Comparison of ENCODE assay signal across 9 cellular contexts in the genomic region with DNA sequence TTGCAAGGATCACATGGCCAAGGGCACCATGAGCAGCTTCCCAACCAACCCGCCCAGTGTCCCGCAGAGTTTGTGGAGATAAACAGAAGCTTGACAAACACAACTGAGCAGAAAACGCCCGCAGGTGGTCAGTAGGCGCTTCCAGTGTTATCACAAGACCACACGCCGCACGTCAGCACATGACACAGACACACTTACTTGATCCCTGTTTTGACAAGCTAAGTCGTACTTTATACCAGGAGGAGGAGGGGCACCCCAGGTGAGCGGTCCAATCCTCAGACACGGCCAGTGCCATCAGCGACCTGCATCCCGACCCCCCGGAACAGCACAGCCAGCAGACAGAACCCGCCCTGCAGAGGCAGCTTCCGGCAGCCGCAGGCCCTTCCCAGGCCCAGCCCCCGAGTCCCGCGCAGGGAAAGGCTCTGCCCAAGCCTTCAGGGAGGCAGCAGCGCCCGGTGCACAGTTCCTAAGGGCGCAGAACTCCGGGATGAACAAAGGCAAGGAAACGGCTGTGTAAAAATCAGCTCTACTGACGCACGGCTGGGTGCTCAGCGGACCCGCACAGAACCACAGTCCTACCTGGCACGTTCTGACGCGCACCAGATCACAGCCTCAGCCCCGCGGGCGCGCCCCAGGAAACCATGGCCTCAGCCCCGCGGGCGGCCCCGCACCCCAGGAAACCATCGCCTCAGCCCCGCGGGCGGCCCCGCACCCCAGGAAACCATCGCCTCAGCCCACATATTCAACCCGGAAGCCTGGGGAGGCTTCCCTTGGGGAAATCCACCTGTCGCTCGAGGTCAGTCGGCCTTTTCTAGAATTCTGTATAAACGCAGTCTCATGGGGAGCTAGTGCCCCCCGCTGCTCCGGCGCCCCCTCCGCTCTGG. TPM values are rescaled to one million over a fixed set of nuclear protein-coding genes. Genes with fewer than 3 reads are reported as not detected.
A peak's percentile ranks its signal among the peaks of the same experiment; 100 is the strongest.
DNase-seq lines count a peak whose midpoint lies in the region; ATAC-seq and TF ChIP-seq lines count a peak whose summit lies in the region.
"Had no signal": no experiment of that assay in that cellular context is flagged by ENCODE, and none has a peak within 500 bp of the region (broad histone marks: within the 10 kb centered on the region; RNA-seq: fewer than 3 reads in every experiment).

No MANE protein-coding gene starts in this region.

- no peaks in the 10 kb centered on the region for H3K9me3 Mint-ChIP-seq in H9
- H3K9me3 Mint-ChIP-seq in stimulated activated effector memory CD8-positive, alpha-beta T cell treated with anti-CD3 and anti-CD28 coated beads, Interleukin-12 subunit alpha, Interleukin-12 subunit beta, amount 100 ng/mL, for 72 hours = no peaks in the 10 kb centered on the region
- no peaks in the 10 kb centered on the region for H3K9me3 Mint-ChIP-seq in glutamatergic neuron (ENCODE audit: unreplicated experiment)

- H4K5ac ChIP-seq in H9 (ENCODE audit: insufficient read length, low read depth, low read length) = no peak overlapping the region

- H3K4me3 ChIP-seq in uterus = no peak overlapping the region

- no peaks in the 10 kb centered on the region for H3K23me2 ChIP-seq in H9 (ENCODE audit: insufficient read length, low read depth, low read length, poor library complexity, severe bottlenecking)

- intact Hi-C loops in uterus (cut with DNase I; ENCODE audit: low total_unique reads) = no loop called here

- H4K8ac ChIP-seq in H9 (replicated peaks; ENCODE audit: insufficient read length, low read depth, low read length) = no peak overlapping the region

- H3K4me1 Mint-ChIP-seq in H9 (peaks cover 19 to 23% of the 10 kb centered on the region in 2 experiments), glutamatergic neuron (ENCODE audit: low read depth, unreplicated experiment) (no peaks in the 10 kb centered on the region)
- peaks cover 59% of the 10 kb centered on the region for H3K4me1 Mint-ChIP-seq in stimulated activated effector memory CD8-positive, alpha-beta T cell treated with anti-CD3 and anti-CD28 coated beads, Interleukin-12 subunit alpha, Interleukin-12 subunit beta, amount 100 ng/mL, for 72 hours

- H3K79me2 ChIP-seq in H9 (ENCODE audit: insufficient read depth, low read length) = peaks cover 4% of the 10 kb centered on the region; the same call in 1 of the 2 replicates

- no peak overlapping the region for H2BK5ac ChIP-seq in H9 (ENCODE audit: insufficient read length, low read length)

- no peak overlapping the region for H3K56ac ChIP-seq in H9 (ENCODE audit: insufficient read length, low read depth, low read length)

- peak; percentile 35 for ATAC-seq in stimulated activated effector memory CD8-positive, alpha-beta T cell treated with anti-CD3 and anti-CD28 coated beads, Interleukin-12 subunit alpha, Interleukin-12 subunit beta, amount 100 ng/mL, for 72 hours

- no peak overlapping the region for H3K4me2 ChIP-seq in H9 (ENCODE audit: insufficient read depth, insufficient read length, low read length)

- no peak overlapping the region for H4K91ac ChIP-seq in H9 (ENCODE audit: insufficient read length, low read depth, low read length)

- H2BK120ac ChIP-seq in H9 (ENCODE audit: low read depth, low read length, poor library complexity, severe bottlenecking) = no peak overlapping the region

- H3K9ac ChIP-seq in H9 (ENCODE audit: extremely low read depth, insufficient read length, low read length) = no peak overlapping the region

- no peak overlapping the region for H2BK20ac ChIP-seq in H9 (ENCODE audit: low read depth, low read length, poor library complexity, severe bottlenecking)

- no peak overlapping the region for H2BK15ac ChIP-seq in H9 (ENCODE audit: low read depth, low read length)

- no peak for TF ChIP-seq POLR2A in uterus (IDR thresholded peaks at IDR 0.05)

- H3K36me3 Mint-ChIP-seq in H9 (ENCODE audit: insufficient read depth in 1 of 3, low read depth in 3 of 3) = peaks cover 0 to 6% (median 0%) of the 10 kb centered on the region in 3 experiments; a peak in 3 of 7 replicates
- peaks cover 11% of the 10 kb centered on the region for H3K36me3 Mint-ChIP-seq in stimulated activated effector memory CD8-positive, alpha-beta T cell treated with anti-CD3 and anti-CD28 coated beads, Interleukin-12 subunit alpha, Interleukin-12 subunit beta, amount 100 ng/mL, for 72 hours
- no peaks in the 10 kb centered on the region for H3K36me3 Mint-ChIP-seq in glutamatergic neuron (ENCODE audit: unreplicated experiment)

- H3K23ac ChIP-seq in H9 (ENCODE audit: insufficient read length, low read depth, low read length) = no peak overlapping the region

- peaks cover 8% of the 10 kb centered on the region for H3K79me1 ChIP-seq in H9 (ENCODE audit: insufficient read depth, low read depth, low read length, poor library complexity, severe bottlenecking)

- no peak overlapping the region for H2BK12ac ChIP-seq in H9 (ENCODE audit: insufficient read length, low read depth, low read length)

- no peak overlapping the region for H3K18ac ChIP-seq in H9 (ENCODE audit: insufficient read length, low read depth, low read length)

- no peak overlapping the region for H3K27ac ChIP-seq in H9 (ENCODE audit: insufficient read length, low read depth, low read length)
- no peak overlapping the region for H3K27ac ChIP-seq in uterus

- no peaks in the 10 kb centered on the region for H3K27me3 ChIP-seq in H9 (ENCODE audit: insufficient read depth, low read length)
- no peaks in the 10 kb centered on the region for H3K27me3 ChIP-seq in uterus

- no peak for TF ChIP-seq CTCF in H9 (conservative IDR thresholded peaks at IDR 0.05)
- TF ChIP-seq CTCF in uterus (IDR thresholded peaks at IDR 0.05) = no peak
- TF ChIP-seq CTCF in glutamatergic neuron (IDR thresholded peaks at IDR 0.05; ENCODE audit: partially characterized antibody, unreplicated experiment) = no peak

- no peak overlapping the region; a peak in 1 of 5 replicates for H3K4me3 Mint-ChIP-seq in H9
- H3K4me3 Mint-ChIP-seq in stimulated activated effector memory CD8-positive, alpha-beta T cell treated with anti-CD3 and anti-CD28 coated beads, Interleukin-12 subunit alpha, Interleukin-12 subunit beta, amount 100 ng/mL, for 72 hours = peak overlapping the region; percentile 64
- no peak overlapping the region for H3K4me3 Mint-ChIP-seq in glutamatergic neuron (ENCODE audit: unreplicated experiment)

- H3T11ph ChIP-seq in H9 (ENCODE audit: low read length) = no peak overlapping the region

- H3K4ac ChIP-seq in H9 (ENCODE audit: low read depth, low read length) = no peak overlapping the region; the same call in 1 of the 2 replicates

- H2AK5ac ChIP-seq in H9 (ENCODE audit: insufficient read length, low read length) = no peak overlapping the region

- peak overlapping the region in 2 of 3 experiments; percentile 80 to 85; a peak in 3 of 7 replicates for H3K27ac Mint-ChIP-seq in H9
- H3K27ac Mint-ChIP-seq in stimulated activated effector memory CD8-positive, alpha-beta T cell treated with anti-CD3 and anti-CD28 coated beads, Interleukin-12 subunit alpha, Interleukin-12 subunit beta, amount 100 ng/mL, for 72 hours = no peak overlapping the region
- H3K27ac Mint-ChIP-seq in glutamatergic neuron (ENCODE audit: unreplicated experiment) = no peak overlapping the region

- no peaks in the 10 kb centered on the region for H4K20me1 ChIP-seq in H9 (ENCODE audit: control insufficient read depth, insufficient read depth, insufficient read length)

- H3K9me3 ChIP-seq in H9 (ENCODE audit: control insufficient read depth, low read depth, low read length) (no peaks in the 10 kb centered on the region), uterus (no peaks in the 10 kb centered on the region)

- WGBS in H9 (ENCODE audit: extremely low coverage, insufficient read length, low lambda C conversion rate) = no CpG with 5 or more reads among the region's 55 CpGs

- no peak overlapping the region for H2AFZ ChIP-seq in H9 (ENCODE audit: low read length)

- H3K4me1 ChIP-seq in H9 (ENCODE audit: insufficient read depth, low read length) (no peaks in the 10 kb centered on the region), uterus (no peaks in the 10 kb centered on the region)

- no peaks in the 10 kb centered on the region for H3K36me3 ChIP-seq in uterus

- no peak overlapping the region for H3K14ac ChIP-seq in H9 (ENCODE audit: insufficient read depth, low read length)

- H3K27me3 Mint-ChIP-seq in H9 (ENCODE audit: low read depth) (no peaks in the 10 kb centered on the region), glutamatergic neuron (ENCODE audit: unreplicated experiment) (peaks cover 2% of the 10 kb centered on the region)

- DNase-seq in H9 = no peak
- peak; percentile 8 to 39 for DNase-seq in activated CD4-positive, alpha-beta T cell treated with anti-CD3 and anti-CD28 coated beads, Interleukin-2, amount 50 U/mL, for 24 hours (ENCODE audit: low read depth in 1 of 2, low spot score in 1 of 2)
- DNase-seq in germinal center (ENCODE audit: low spot score) = peak; percentile 53
- DNase-seq in stimulated activated effector memory CD8-positive, alpha-beta T cell treated with anti-CD3 and anti-CD28 coated beads, Interleukin-12 subunit alpha, Interleukin-12 subunit beta, amount 100 ng/mL, for 72 hours (ENCODE audit: low spot score in 2 of 2) = no peak
- no peak for DNase-seq in NCI-H2029 treated with DMSO at 0.1 percent for 48 hours (lab: John Stamatoyannopoulos, UW)
- no peak for DNase-seq in amygdala (lab: John Stamatoyannopoulos, UW)
- no peak for DNase-seq in uterus
- DNase-seq in glutamatergic neuron = no peak

RNA-seq across cellular contexts. Expression of gene AXIN1, which starts 27.8 kb away (rescaled TPM):
- total RNA-seq in H9 (2021) = 50.9 and 52.5 TPM in 2 replicates
- 10 to 100 TPM in 3 of 4 donors, 1 to 10 TPM in 1; 6.2 to 23.6 (median 19.9) TPM for total RNA-seq in uterus
- total RNA-seq in glutamatergic neuron (ENCODE audit: unreplicated experiment) = 16.4 TPM

RNA-seq across cellular contexts. Expression of gene PDIA2, which starts 41.7 kb away (rescaled TPM):
- total RNA-seq in H9 (2021) = 1.1 and 1.4 TPM in 2 replicates
- total RNA-seq in uterus = under 1 TPM in 1 of 4 donors, not detected in 3; 0.97 TPM
- 11.8 TPM for total RNA-seq in glutamatergic neuron (ENCODE audit: unreplicated experiment)

RNA-seq across cellular contexts. Expression of gene ARHGDIG, which starts 44.3 kb away (rescaled TPM):
- total RNA-seq in H9 (2021) (4.2 and 5.9 TPM in 2 replicates), uterus (1 to 10 TPM in 1 of 4 donors, not detected in 3; 2.1 TPM), glutamatergic neuron (ENCODE audit: unreplicated experiment) (13.8 TPM)
- total RNA-seq: M059J had no signal

RNA-seq across cellular contexts. Expression of gene MRPL28, which starts 45.6 kb away (rescaled TPM):
- total RNA-seq in H9 (2021) (154 TPM in 2 replicates), uterus (10 to 100 TPM; 32.4 to 97.3 (median 50.1) TPM), glutamatergic neuron (ENCODE audit: unreplicated experiment) (69.6 TPM)

RNA-seq across cellular contexts. Expression of gene RGS11, which starts 48.9 kb away (rescaled TPM):
- 2.9 and 3.4 TPM in 2 replicates for total RNA-seq in H9 (2021)
- 1 to 10 TPM in 3 of 4 donors, not detected in 1; 1.1 to 2.4 (median 2.3) TPM for total RNA-seq in uterus
- total RNA-seq in glutamatergic neuron (ENCODE audit: unreplicated experiment) = 18.2 TPM
- total RNA-seq: M059J had no signal

Comparison
In these comparisons a context has a peak if more than half of its experiments do, and no peak if none do; other contexts are left out.
1. DNase-seq: peak in activated CD4-positive, alpha-beta T cell treated with anti-CD3 and anti-CD28 coated beads, Interleukin-2, amount 50 U/mL, for 24 hours (2 of 2) and germinal center (single experiment); none in H9 (single experiment), stimulated activated effector memory CD8-positive, alpha-beta T cell treated with anti-CD3 and anti-CD28 coated beads, Interleukin-12 subunit alpha, Interleukin-12 subunit beta, amount 100 ng/mL, for 72 hours (0 of 2), NCI-H2029 treated with DMSO at 0.1 percent for 48 hours (single experiment), amygdala (0 of 56), uterus (0 of 2) and glutamatergic neuron (single experiment).
2. H3K27ac Mint-ChIP-seq: peak in H9 (2 of 3); none in stimulated activated effector memory CD8-positive, alpha-beta T cell treated with anti-CD3 and anti-CD28 coated beads, Interleukin-12 subunit alpha, Interleukin-12 subunit beta, amount 100 ng/mL, for 72 hours (single experiment) and glutamatergic neuron (single experiment).